In the genomic region with DNA sequence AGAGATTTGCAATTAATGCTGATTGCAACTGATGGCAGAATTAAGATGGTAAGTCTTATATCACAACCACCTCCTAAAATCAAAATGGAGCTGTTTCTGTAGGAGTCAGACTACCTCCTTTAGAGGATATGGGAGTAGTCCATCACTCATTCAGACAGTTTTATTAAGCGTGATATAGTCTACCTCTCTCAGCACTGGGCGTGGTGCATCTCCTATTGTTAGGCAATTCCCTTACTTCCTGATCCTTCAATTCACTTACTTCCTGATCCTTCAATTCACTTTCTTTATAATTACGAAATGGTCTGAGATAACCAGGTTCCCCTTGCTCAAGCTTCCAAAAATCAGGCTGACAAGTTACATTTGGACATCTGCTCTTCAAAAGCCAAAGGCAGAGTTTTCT, we compare ENCODE assay signal across 11 cellular contexts. TPM values are rescaled to one million over a fixed set of nuclear protein-coding genes. Genes with fewer than 3 reads are reported as not detected.
DNase-seq lines count a peak whose midpoint lies in the region; ATAC-seq and TF ChIP-seq lines count a peak whose summit lies in the region.
"Had no signal": no experiment of that assay in that cellular context is flagged by ENCODE, and none has a peak within 500 bp of the region (broad histone marks: within the 10 kb centered on the region; RNA-seq: fewer than 3 reads in every experiment).

No MANE protein-coding gene starts in this region.

- H3K4me3 ChIP-seq in Panc1 (ENCODE audit: low read depth in 2 of 2, low read length in 2 of 2) (no peak overlapping the region), right cardiac atrium (ENCODE audit: low read length) (no peak overlapping the region), neural progenitor cell (no peak overlapping the region)

- H3K4me1 ChIP-seq in Panc1 (ENCODE audit: control insufficient read depth, insufficient read depth, low read length) = peaks cover 12% of the 10 kb centered on the region
- H3K4me1 ChIP-seq in right cardiac atrium (ENCODE audit: control insufficient read depth, insufficient read depth, low read length) = peaks cover 14% of the 10 kb centered on the region
- no peaks in the 10 kb centered on the region for H3K4me1 ChIP-seq in neural progenitor cell

- CTCF ChIA-PET in Panc1 (lab: Charles Lee) = no interaction called here

- intact Hi-C loops in Panc1 (cut with micrococcal nuclease; ENCODE audit: unreplicated experiment) = no loop called here
- intact Hi-C loops in right cardiac atrium (cut with DNase I) = no loop called here

- no TSS peak for BruUV-seq in Panc1 (replicated peaks; lab: Mats Ljungman, UMichigan)

- H3K9ac ChIP-seq in neural progenitor cell = no peak overlapping the region

- no peaks in the 10 kb centered on the region for H3K27me3 Mint-ChIP-seq in type B pancreatic cell
- peaks cover 6% of the 10 kb centered on the region for H3K27me3 Mint-ChIP-seq in neural progenitor cell (ENCODE audit: insufficient read depth, low read depth)
- H3K27me3 Mint-ChIP-seq: central memory CD8-positive, alpha-beta T cell had no signal

- peak overlapping the region; percentile 94 for H3K27ac Mint-ChIP-seq in type B pancreatic cell
- H3K27ac Mint-ChIP-seq in neural progenitor cell = no peak overlapping the region
- H3K27ac Mint-ChIP-seq: nephron progenitor cell had no signal

- H3K9me3 Mint-ChIP-seq in type B pancreatic cell (no peaks in the 10 kb centered on the region), neural progenitor cell (no peaks in the 10 kb centered on the region)
- H3K9me3 Mint-ChIP-seq: activated T-cell treated with anti-CD3 and anti-CD28 coated beads, Interleukin-2, amount 50 U/mL, for 4 hours; central memory CD8-positive, alpha-beta T cell; nephron progenitor cell had no signal

- DNase-seq in Panc1 (ENCODE audit: low read depth, low spot score) (no peak), right cardiac atrium (no peak), type B pancreatic cell (ENCODE audit: extremely low spot score, unreplicated experiment) (no peak), H4 (ENCODE audit: low spot score) (no peak), GM19240 (ENCODE audit: insufficient read length, low spot score) (no peak), neural progenitor cell (ENCODE audit: low spot score) (no peak)
- DNase-seq: activated T-cell treated with anti-CD3 and anti-CD28 coated beads, Interleukin-2, amount 50 U/mL, for 4 hours; hippocampal formation; nephron progenitor cell had no signal

- H3K9me3 ChIP-seq in Panc1 (ENCODE audit: control insufficient read depth, insufficient read depth, low read depth, low read length) (no peaks in the 10 kb centered on the region), right cardiac atrium (ENCODE audit: control insufficient read depth, low read length) (no peaks in the 10 kb centered on the region), neural progenitor cell (ENCODE audit: low read depth) (no peaks in the 10 kb centered on the region)

- H3K27me3 ChIP-seq in Panc1 (ENCODE audit: control insufficient read depth, insufficient read depth, low read length) (no peaks in the 10 kb centered on the region), right cardiac atrium (ENCODE audit: control insufficient read depth, insufficient read depth) (no peaks in the 10 kb centered on the region), neural progenitor cell (no peaks in the 10 kb centered on the region)

- POLR2A ChIA-PET in Panc1 (lab: Charles Lee) = no interaction called here

- H3K36me3 Mint-ChIP-seq in type B pancreatic cell = no peaks in the 10 kb centered on the region
- H3K36me3 Mint-ChIP-seq in neural progenitor cell = no peaks in the 10 kb centered on the region

- no peak for ATAC-seq in Panc1
- peak; percentile 73 to 78 for ATAC-seq in right cardiac atrium
- ATAC-seq: activated T-cell treated with anti-CD3 and anti-CD28 coated beads, Interleukin-2, amount 50 U/mL, for 4 hours had no signal

- in situ Hi-C loops in Panc1 (cut with HindIII; ENCODE audit: low pct_unique_long_range_greater_than_20kb, low sequenced_read_pairs) = no loop called here

- TF ChIP-seq CTCF in Panc1 (IDR thresholded peaks at IDR 0.05) (no peak), type B pancreatic cell (conservative IDR thresholded peaks at IDR 0.05) (no peak), neural progenitor cell (IDR thresholded peaks at IDR 0.05) (no peak)

- no peaks in the 10 kb centered on the region for H4K20me1 ChIP-seq in neural progenitor cell (ENCODE audit: low read depth)

- TF ChIP-seq EP300 in Ishikawa (IDR thresholded peaks at IDR 0.05; ENCODE audit: borderline replicate concordance) = no peak

- no peak for TF ChIP-seq RAD21 in Ishikawa (IDR thresholded peaks at IDR 0.05; ENCODE audit: low read depth)

- WGBS in right cardiac atrium = 66% methylated on average over 3 of the region's 3 CpGs

- no peaks in the 10 kb centered on the region for H3K36me3 ChIP-seq in Panc1 (ENCODE audit: control insufficient read depth, insufficient read depth, low read length)
- no peaks in the 10 kb centered on the region for H3K36me3 ChIP-seq in neural progenitor cell

- peaks cover 31% of the 10 kb centered on the region for H3K4me1 Mint-ChIP-seq in type B pancreatic cell (ENCODE audit: unreplicated experiment)
- H3K4me1 Mint-ChIP-seq in neural progenitor cell = no peaks in the 10 kb centered on the region

- no peak overlapping the region for H2AFZ ChIP-seq in neural progenitor cell (replicated peaks)

- peak overlapping the region; percentile 76 for H3K4me3 Mint-ChIP-seq in type B pancreatic cell
- H3K4me3 Mint-ChIP-seq in neural progenitor cell = no peak overlapping the region
- H3K4me3 Mint-ChIP-seq: activated T-cell treated with anti-CD3 and anti-CD28 coated beads, Interleukin-2, amount 50 U/mL, for 4 hours; central memory CD8-positive, alpha-beta T cell; nephron progenitor cell had no signal

- H3K27ac ChIP-seq in Panc1 (ENCODE audit: low read length) (peak overlapping the region; percentile 1; the same call in 1 of the 2 replicates), right cardiac atrium (ENCODE audit: low read length) (no peak overlapping the region), neural progenitor cell (no peak overlapping the region)

- H3K4me2 ChIP-seq in neural progenitor cell = no peak overlapping the region

- H3F3A ChIP-seq in neural progenitor cell (ENCODE audit: low read depth) = no peaks in the 10 kb centered on the region

- H3K79me2 ChIP-seq in neural progenitor cell (ENCODE audit: low read depth) = no peaks in the 10 kb centered on the region

TF ChIP-seq in Ishikawa, 13 proteins besides CTCF, POLR2A, EP300 and RAD21:
- TF ChIP-seq, protein P1, sequence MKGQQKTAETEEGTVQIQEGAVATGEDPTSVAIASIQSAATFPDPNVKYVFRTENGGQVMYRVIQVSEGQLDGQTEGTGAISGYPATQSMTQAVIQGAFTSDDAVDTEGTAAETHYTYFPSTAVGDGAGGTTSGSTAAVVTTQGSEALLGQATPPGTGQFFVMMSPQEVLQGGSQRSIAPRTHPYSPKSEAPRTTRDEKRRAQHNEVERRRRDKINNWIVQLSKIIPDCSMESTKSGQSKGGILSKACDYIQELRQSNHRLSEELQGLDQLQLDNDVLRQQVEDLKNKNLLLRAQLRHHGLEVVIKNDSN (IDR thresholded peaks at IDR 0.05) = no peak
- TF ChIP-seq CEBPB (IDR thresholded peaks at IDR 0.05) = peak; percentile 81
TF ChIP-seq in Ishikawa: peak in this region for 1.

RNA-seq across cellular contexts. Expression of a gene that starts 31.9 kb away (rescaled TPM):
- total RNA-seq in Panc1 (2021; ENCODE audit: unreplicated experiment) (12.5 TPM), right cardiac atrium (10 to 100 TPM in 1 of 4 donors, 1 to 10 TPM in 3; 7.5 to 11.5 (median 9.4) TPM), type B pancreatic cell (ENCODE audit: low replicate concordance) (21.7 and 52.9 TPM in 2 replicates), neural progenitor cell (ENCODE audit: low replicate concordance) (0.03 and 0.15 TPM in 2 replicates)
- polyA plus RNA-seq in Panc1 (2012; ENCODE audit: insufficient read length) = 6.0 TPM
- 2.6 TPM for polyA plus RNA-seq in right cardiac atrium
- 0.64 and 1.8 TPM in 2 replicates for total RNA-seq in H4 (2014; rRNA removed; shearing (Covaris generic))
